ENCODE assay signal across 8 cellular contexts in genomic region chr14:106518054-106518943, GRCh38.
DNase-seq lines count a peak whose midpoint lies in the region.

No MANE protein-coding gene starts in this region.

- peak; percentile 2 for DNase-seq in NCI-H510A treated with DMSO at 0.1 percent for 48 hours (lab: John Stamatoyannopoulos, UW)
- no peak for DNase-seq in NCI-H510A (lab: John Stamatoyannopoulos, UW)
- peak; percentile 68 to 80 (median 74) for DNase-seq in activated CD4-positive, CD25-positive, alpha-beta regulatory T cell (lab: John Stamatoyannopoulos, UW)
- DNase-seq in germinal center (ENCODE audit: low spot score) = peak; percentile 49
- peak; percentile 52 to 67 for DNase-seq in stimulated activated CD8-positive, alpha-beta memory T cell treated with anti-CD3 and anti-CD28 coated beads, Interleukin-7, amount 100 ng/mL, for 48 hours (ENCODE audit: extremely low read depth in 1 of 2, low read depth in 1 of 2)
- no peak for DNase-seq in NCI-H446 treated with DMSO at 0.1 percent for 48 hours (lab: John Stamatoyannopoulos, UW)
- no peak for DNase-seq in SK-N-DZ (ENCODE audit: low spot score)
- no peak for DNase-seq in RKO (ENCODE audit: low spot score)

Comparison
In these comparisons a context has a peak if more than half of its experiments do, and no peak if none do; other contexts are left out.
1. DNase-seq: peak in NCI-H510A treated with DMSO at 0.1 percent for 48 hours (single experiment), activated CD4-positive, CD25-positive, alpha-beta regulatory T cell (4 of 4), germinal center (single experiment) and stimulated activated CD8-positive, alpha-beta memory T cell treated with anti-CD3 and anti-CD28 coated beads, Interleukin-7, amount 100 ng/mL, for 48 hours (2 of 2); none in NCI-H510A (single experiment), NCI-H446 treated with DMSO at 0.1 percent for 48 hours (single experiment), SK-N-DZ (single experiment) and RKO (single experiment).